In the genomic region with DNA sequence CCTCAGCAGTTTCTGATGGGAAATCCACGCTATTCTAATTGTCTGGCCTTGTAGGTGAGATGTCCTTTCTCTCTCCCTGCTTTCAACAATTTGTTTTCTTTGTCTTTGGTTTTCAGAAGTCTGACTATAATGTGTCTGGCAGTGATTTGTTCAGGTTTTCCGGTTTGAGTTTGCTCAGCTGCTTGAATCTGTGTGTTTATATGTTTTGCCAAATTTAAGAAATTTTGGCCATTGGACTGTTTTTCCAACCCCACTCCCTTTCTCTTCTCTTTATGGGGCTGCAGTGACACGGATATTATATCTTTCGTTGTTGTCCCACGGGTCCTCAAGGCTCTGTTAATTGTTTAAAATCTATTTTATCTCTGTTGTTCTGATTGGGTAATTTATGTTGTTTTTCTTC, we compare ENCODE assay signal across 25 cellular contexts.
DNase-seq lines count a peak whose midpoint lies in the region; ATAC-seq and TF ChIP-seq lines count a peak whose summit lies in the region.
"Had no signal": no experiment of that assay in that cellular context is flagged by ENCODE, and none has a peak within 500 bp of the region (broad histone marks: within the 10 kb centered on the region; RNA-seq: fewer than 3 reads in every experiment).

No MANE protein-coding gene starts in this region.

- no peak for TF ChIP-seq POLR2A in heart left ventricle (IDR thresholded peaks at IDR 0.05)

- peaks cover 9 to 30% of the 10 kb centered on the region in 2 donors for H3K27me3 Mint-ChIP-seq in stimulated activated naive B cell treated with anti-CD40 and anti-IgM and Interleukin-4, amounts not matched to agents 10 μg/mL and 1 μg/mL and 100 μg/mL, for 72 hours
- H3K27me3 Mint-ChIP-seq in glutamatergic neuron (ENCODE audit: unreplicated experiment) = peaks cover 5% of the 10 kb centered on the region
- peaks cover 12% of the 10 kb centered on the region for H3K27me3 Mint-ChIP-seq in osteocyte (ENCODE audit: unreplicated experiment)

- peaks cover 0 to 13% (median 0%) of the 10 kb centered on the region in 12 donors for H3K9me3 ChIP-seq in heart left ventricle
- no peaks in the 10 kb centered on the region for H3K9me3 ChIP-seq in right cardiac atrium (ENCODE audit: control insufficient read depth, low read length)
- H3K9me3 ChIP-seq in left ventricle myocardium inferior (replicated peaks) = no peaks in the 10 kb centered on the region
- H3K9me3 ChIP-seq: A549, Caco-2 had no signal

- peak overlapping the region; percentile 11 for H3K27ac Mint-ChIP-seq in stimulated activated naive B cell treated with anti-CD40 and anti-IgM and Interleukin-4, amounts not matched to agents 10 μg/mL and 1 μg/mL and 100 μg/mL, for 72 hours
- H3K27ac Mint-ChIP-seq in glutamatergic neuron (ENCODE audit: unreplicated experiment) (no peak overlapping the region), osteocyte (ENCODE audit: unreplicated experiment) (no peak overlapping the region)
- H3K27ac Mint-ChIP-seq: CD8-positive, alpha-beta T cell; IgD-negative memory B cell had no signal

- no peak overlapping the region for H3K4me3 Mint-ChIP-seq in stimulated activated naive B cell treated with anti-CD40 and anti-IgM and Interleukin-4, amounts not matched to agents 10 μg/mL and 1 μg/mL and 100 μg/mL, for 72 hours
- H3K4me3 Mint-ChIP-seq in glutamatergic neuron (ENCODE audit: unreplicated experiment) (no peak overlapping the region), osteocyte (ENCODE audit: unreplicated experiment) (no peak overlapping the region)
- H3K4me3 Mint-ChIP-seq: CD8-positive, alpha-beta T cell; IgD-negative memory B cell had no signal

- peaks cover 0 to 4% of the 10 kb centered on the region in 2 donors for H3K9me3 Mint-ChIP-seq in stimulated activated naive B cell treated with anti-CD40 and anti-IgM and Interleukin-4, amounts not matched to agents 10 μg/mL and 1 μg/mL and 100 μg/mL, for 72 hours
- H3K9me3 Mint-ChIP-seq in glutamatergic neuron (ENCODE audit: unreplicated experiment) (peaks cover 1% of the 10 kb centered on the region), osteocyte (ENCODE audit: unreplicated experiment) (no peaks in the 10 kb centered on the region)
- H3K9me3 Mint-ChIP-seq: CD8-positive, alpha-beta T cell; IgD-negative memory B cell had no signal

- H3K36me3 ChIP-seq in heart left ventricle = peaks cover 0 to 4% (median 0%) of the 10 kb centered on the region in 9 donors
- H3K36me3 ChIP-seq in left ventricle myocardium inferior = no peaks in the 10 kb centered on the region

- TF ChIP-seq CTCF in heart left ventricle (IDR thresholded peaks at IDR 0.05) (no peak), left ventricle myocardium inferior (IDR thresholded peaks at IDR 0.05; ENCODE audit: borderline replicate concordance) (no peak), glutamatergic neuron (IDR thresholded peaks at IDR 0.05; ENCODE audit: partially characterized antibody, unreplicated experiment) (no peak), osteocyte (IDR thresholded peaks at IDR 0.05) (no peak)

- H3K27me3 ChIP-seq in heart left ventricle = no peaks in the 10 kb centered on the region
- H3K27me3 ChIP-seq in right cardiac atrium (ENCODE audit: control insufficient read depth, insufficient read depth) = no peaks in the 10 kb centered on the region
- no peaks in the 10 kb centered on the region for H3K27me3 ChIP-seq in left ventricle myocardium inferior (ENCODE audit: low read depth)

- WGBS in heart left ventricle, 4 donors = 46 to 59% (median 49%) methylated on average over 5 of the region's 5 CpGs
- 46% methylated on average over 5 of the region's 5 CpGs for WGBS in right cardiac atrium

- ATAC-seq in heart left ventricle (peak in 2 of 4 donors; percentile 6 to 49), right cardiac atrium (no peak)
- ATAC-seq in stimulated activated naive B cell treated with anti-CD40 and anti-IgM and Interleukin-4, amounts not matched to agents 10 μg/mL and 1 μg/mL and 100 μg/mL, for 72 hours (replicated peaks) = no peak
- ATAC-seq: A549; CD8-positive, alpha-beta T cell; Panc1 had no signal

- H3K4me1 ChIP-seq in heart left ventricle (peaks cover 0 to 32% (median 9%) of the 10 kb centered on the region in 12 donors), right cardiac atrium (ENCODE audit: control insufficient read depth, insufficient read depth, low read length) (peaks cover 1% of the 10 kb centered on the region), left ventricle myocardium inferior (peaks cover 42% of the 10 kb centered on the region)
- H3K4me1 ChIP-seq: A549, Caco-2 had no signal

- H3K4me1 Mint-ChIP-seq in stimulated activated naive B cell treated with anti-CD40 and anti-IgM and Interleukin-4, amounts not matched to agents 10 μg/mL and 1 μg/mL and 100 μg/mL, for 72 hours = peaks cover 18 to 37% of the 10 kb centered on the region in 2 donors
- H3K4me1 Mint-ChIP-seq in glutamatergic neuron (ENCODE audit: low read depth, unreplicated experiment) = peaks cover 19% of the 10 kb centered on the region
- H3K4me1 Mint-ChIP-seq in osteocyte (ENCODE audit: unreplicated experiment) = peaks cover 3% of the 10 kb centered on the region
- H3K4me1 Mint-ChIP-seq: IgD-negative memory B cell had no signal

- H3K4me3 ChIP-seq in heart left ventricle (no peak overlapping the region), right cardiac atrium (ENCODE audit: low read length) (no peak overlapping the region), left ventricle myocardium inferior (no peak overlapping the region)
- H3K4me3 ChIP-seq: A549, GM23248, SK-N-MC had no signal

- DNase-seq in heart left ventricle (peak in 2 of 5 donors; percentile 7 to 15), right cardiac atrium (no peak), left ventricle myocardium inferior (no peak), glutamatergic neuron (no peak), osteocyte (ENCODE audit: extremely low spot score, unreplicated experiment) (no peak), NCI-H69 (lab: John Stamatoyannopoulos, UW) (no peak)
- no peak for DNase-seq in stimulated activated naive B cell treated with anti-CD40 and anti-IgM and Interleukin-4, amounts not matched to agents 10 μg/mL and 1 μg/mL and 100 μg/mL, for 72 hours
- DNase-seq: AML-193; Caco-2; CD8-positive, alpha-beta T cell; GM23248; NCI-H1105; NCI-H146; NCI-H1930; NCI-H446; NCI-H524 treated with DMSO at 0.1 percent for 48 hours; NCI-H82; SIG-M5 had no signal

- intact Hi-C loops in heart left ventricle (cut with DNase I) (no loop called here), right cardiac atrium (cut with DNase I) (no loop called here), left ventricle myocardium inferior (cut with micrococcal nuclease) (no loop called here)

- no peaks in the 10 kb centered on the region for H3K36me3 Mint-ChIP-seq in stimulated activated naive B cell treated with anti-CD40 and anti-IgM and Interleukin-4, amounts not matched to agents 10 μg/mL and 1 μg/mL and 100 μg/mL, for 72 hours
- H3K36me3 Mint-ChIP-seq in glutamatergic neuron (ENCODE audit: unreplicated experiment) = no peaks in the 10 kb centered on the region
- no peaks in the 10 kb centered on the region for H3K36me3 Mint-ChIP-seq in osteocyte (ENCODE audit: unreplicated experiment)
- H3K36me3 Mint-ChIP-seq: CD8-positive, alpha-beta T cell; IgD-negative memory B cell had no signal

- H3K27ac ChIP-seq in heart left ventricle (peak overlapping the region in 10 of 12 donors; percentile 18 to 73 (median 60)), right cardiac atrium (ENCODE audit: low read length) (no peak overlapping the region), left ventricle myocardium inferior (replicated peaks) (peak overlapping the region; percentile 71)
- H3K27ac ChIP-seq: A549, C4-2B, GM23248, HL-60, RWPE1, SK-N-MC had no signal
